ENCODE assay signal across 27 cellular contexts in the genomic region with DNA sequence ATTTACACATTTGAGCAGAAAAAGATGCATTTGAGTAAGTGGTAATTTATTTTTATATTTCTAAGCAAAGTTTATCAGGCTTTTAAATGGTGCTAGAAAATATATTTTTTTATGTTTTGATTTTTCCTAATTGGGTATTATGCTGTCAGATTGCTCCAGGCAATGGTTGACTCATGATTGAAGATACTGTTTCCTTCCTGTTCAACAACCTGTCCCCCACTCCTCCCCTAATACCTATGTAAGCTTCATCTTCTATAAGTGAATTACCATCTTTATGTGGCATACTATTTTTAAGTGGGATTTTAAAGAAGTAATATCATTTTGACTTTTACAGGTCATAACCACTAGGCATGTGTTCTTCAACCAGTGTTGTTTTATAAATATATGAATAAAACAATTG. TPM values are rescaled to one million over a fixed set of nuclear protein-coding genes. Genes with fewer than 3 reads are reported as not detected.
"Had no signal": no experiment of that assay in that cellular context is flagged by ENCODE, and none has a peak within 500 bp of the region (broad histone marks: within the 10 kb centered on the region; RNA-seq: fewer than 3 reads in every experiment).

No MANE protein-coding gene starts in this region.

- H3K4me3 ChIP-seq: esophagus squamous epithelium, left ventricle myocardium inferior, lung, spleen, testis, tibial nerve, upper lobe of right lung, vagina had no signal

- H3K27me3 ChIP-seq: esophagus squamous epithelium, neutrophil, testis, tibial nerve, upper lobe of right lung, vagina had no signal

- H3K36me3 Mint-ChIP-seq: immature natural killer cell; naive thymus-derived CD8-positive, alpha-beta T cell had no signal

- H3K9me3 ChIP-seq: esophagus squamous epithelium, left ventricle myocardium inferior, neutrophil, spleen, testis, tibial nerve, upper lobe of right lung, vagina had no signal

- ATAC-seq: effector memory CD8-positive, alpha-beta T cell; left cardiac atrium; naive thymus-derived CD8-positive, alpha-beta T cell; sciatic nerve; stimulated activated naive B cell treated with anti-CD40 and anti-IgM and Interleukin-4, amounts not matched to agents 10 μg/mL and 1 μg/mL and 100 μg/mL, for 72 hours; stimulated activated naive CD8-positive, alpha-beta T cell treated with anti-CD3 and anti-CD28 coated beads, Interleukin-15, amount 100 ng/mL, for 72 hours; upper lobe of right lung had no signal

- H3K27me3 Mint-ChIP-seq: stimulated activated naive B cell treated with anti-CD40 and anti-IgM and Interleukin-4, amounts not matched to agents 10 μg/mL and 1 μg/mL and 100 μg/mL, for 72 hours had no signal

- H3K4me1 ChIP-seq: testis, tibial nerve, upper lobe of right lung, vagina had no signal

- H3K9me3 Mint-ChIP-seq: effector memory CD8-positive, alpha-beta T cell; immature natural killer cell; naive thymus-derived CD8-positive, alpha-beta T cell; stimulated activated naive B cell treated with anti-CD40 and anti-IgM and Interleukin-4, amounts not matched to agents 10 μg/mL and 1 μg/mL and 100 μg/mL, for 72 hours; stimulated activated naive CD8-positive, alpha-beta T cell treated with anti-CD3 and anti-CD28 coated beads, Interleukin-15, amount 100 ng/mL, for 72 hours had no signal

- H3K4me3 Mint-ChIP-seq: effector memory CD8-positive, alpha-beta T cell; immature natural killer cell; naive thymus-derived CD8-positive, alpha-beta T cell; stimulated activated naive B cell treated with anti-CD40 and anti-IgM and Interleukin-4, amounts not matched to agents 10 μg/mL and 1 μg/mL and 100 μg/mL, for 72 hours; stimulated activated naive CD8-positive, alpha-beta T cell treated with anti-CD3 and anti-CD28 coated beads, Interleukin-15, amount 100 ng/mL, for 72 hours had no signal

- DNase-seq: effector memory CD8-positive, alpha-beta T cell; esophagus squamous epithelium; foreskin fibroblast; immature natural killer cell; kidney; left cardiac atrium; left ventricle myocardium inferior; naive thymus-derived CD8-positive, alpha-beta T cell; posterior cingulate gyrus; spleen; stimulated activated CD4-positive, alpha-beta T cell treated with anti-CD3 and anti-CD28 coated beads, Interleukin-15, amount 100 ng/mL, for 24 hours; stimulated activated CD4-positive, alpha-beta T cell treated with anti-CD3 and anti-CD28 coated beads, Interleukin-1b, Interleukin-23, amount 100 ng/mL, for 48 hours; stimulated activated CD4-positive, alpha-beta T cell treated with anti-CD3 and anti-CD28 coated beads, Interleukin-4, amount 100 ng/mL, for 4 hours; stimulated activated naive B cell treated with anti-CD40 and anti-IgM and Interleukin-4, amounts not matched to agents 10 μg/mL and 1 μg/mL and 100 μg/mL, for 72 hours; stimulated activated naive CD8-positive, alpha-beta T cell treated with anti-CD3 and anti-CD28 coated beads, Interleukin-15, amount 100 ng/mL, for 72 hours; testis; upper lobe of right lung had no signal

- H3K4me1 Mint-ChIP-seq: immature natural killer cell; stimulated activated naive CD8-positive, alpha-beta T cell treated with anti-CD3 and anti-CD28 coated beads, Interleukin-15, amount 100 ng/mL, for 72 hours had no signal

- H3K27ac ChIP-seq: esophagus squamous epithelium, left ventricle myocardium inferior, neutrophil, spleen, testis, tibial nerve, upper lobe of right lung, vagina had no signal

- H3K36me3 ChIP-seq: esophagus squamous epithelium, left ventricle myocardium inferior, neutrophil, spleen, tibial nerve, upper lobe of right lung, vagina had no signal

- H3K27ac Mint-ChIP-seq: effector memory CD8-positive, alpha-beta T cell; immature natural killer cell; naive thymus-derived CD8-positive, alpha-beta T cell; stimulated activated naive B cell treated with anti-CD40 and anti-IgM and Interleukin-4, amounts not matched to agents 10 μg/mL and 1 μg/mL and 100 μg/mL, for 72 hours; stimulated activated naive CD8-positive, alpha-beta T cell treated with anti-CD3 and anti-CD28 coated beads, Interleukin-15, amount 100 ng/mL, for 72 hours had no signal

RNA-seq across cellular contexts. Expression of a gene that starts 29.8 kb away (rescaled TPM):
- total RNA-seq: left cardiac atrium; left ventricle myocardium inferior; mononuclear cell; naive thymus-derived CD8-positive, alpha-beta T cell; osteocyte; pulmonary artery endothelial cell; spleen; subcutaneous adipose tissue; tibial nerve; vagina had no signal
- polyA plus RNA-seq: immature natural killer cell; naive thymus-derived CD8-positive, alpha-beta T cell; neural cell had no signal
